In genomic region chr4:98448923-98449322, GRCh38 we compare ENCODE assay signal across 1 cellular context.
A peak's percentile ranks its signal among the peaks of the same experiment; 100 is the strongest.
TF ChIP-seq lines count a peak whose summit lies in the region.

No MANE protein-coding gene starts in this region.

TF ChIP-seq in GM12878, 131 proteins besides CTCF, POLR2A, EP300 and RAD21 (continued from another document):
- TF ChIP-seq ZBTB40 (IDR thresholded peaks at IDR 0.05; ENCODE audit: borderline replicate concordance): no peak
- TF ChIP-seq CREB1 (IDR thresholded peaks at IDR 0.05; ENCODE audit: low read depth): no peak
- TF ChIP-seq SPI1 (IDR thresholded peaks at IDR 0.05; ENCODE audit: borderline replicate concordance, insufficient read depth, low read depth, low read length): no peak
- TF ChIP-seq ZZZ3 (IDR thresholded peaks at IDR 0.05; ENCODE audit: control insufficient read depth, insufficient read length, low read depth): no peak
- no peak for TF ChIP-seq BCL11A (IDR thresholded peaks at IDR 0.05; ENCODE audit: low read depth, low read length)
- 0 out of 2 replicates have a peak, but pooled peaks have one; percentile 44 for TF ChIP-seq TCF3 (IDR thresholded peaks at IDR 0.05; ENCODE audit: borderline replicate concordance, insufficient read depth, low read depth, low read length)
